22 cellular contexts compared by ENCODE assay signal in genomic region chr11:131423715-131424114, GRCh38. TPM values are rescaled to one million over a fixed set of nuclear protein-coding genes. Genes with fewer than 3 reads are reported as not detected.
DNase-seq lines count a peak whose midpoint lies in the region; ATAC-seq, FAIRE-seq and TF ChIP-seq lines count a peak whose summit lies in the region.
"Had no signal": no experiment of that assay in that cellular context is flagged by ENCODE, and none has a peak within 500 bp of the region (broad histone marks: within the 10 kb centered on the region; RNA-seq: fewer than 3 reads in every experiment).

No MANE protein-coding gene starts in this region.

- FAIRE-seq in small intestine (lab: Jason Lieb, UNC), result no peak

- no peak overlapping the region for H3K4me3 Mint-ChIP-seq in CD8-positive, alpha-beta T cell
- H3K4me3 Mint-ChIP-seq: mesothelial cell of epicardium; T-helper 1 cell treated with Interleukin-12 subunit alpha and Interleukin-12 subunit beta and Interleukin-4 antibody, amounts not matched to agents 30 μg/mL and 1 μg/mL, for 36 hours had no signal

- H3K9me3 ChIP-seq in hepatocyte (ENCODE audit: low read depth) (no peaks in the 10 kb centered on the region), small intestine (ENCODE audit: control insufficient read depth, low read depth) (no peaks in the 10 kb centered on the region)
- no peaks in the 10 kb centered on the region for H3K9me3 ChIP-seq in CD8-positive, alpha-beta T cell (ENCODE audit: low read length)
- H3K9me3 ChIP-seq: BLaER1 treated with 17β-estradiol and CSF1 and Interleukin-3, amounts not matched to agents 10 nM and 100 nM; gastroesophageal sphincter; neutrophil; right lobe of liver; testis had no signal

- H3K27ac ChIP-seq in hepatocyte (peak overlapping the region; percentile 85), small intestine (ENCODE audit: low read depth in 1 of 2, low read length in 1 of 2) (peak overlapping the region in 1 of 2 donors; percentile 52)
- no peak overlapping the region for H3K27ac ChIP-seq in CD8-positive, alpha-beta T cell (ENCODE audit: low read depth, low read length)
- H3K27ac ChIP-seq: BLaER1 treated with 17β-estradiol and CSF1 and Interleukin-3, amounts not matched to agents 10 nM and 100 nM; gastroesophageal sphincter; neutrophil; right lobe of liver; testis; WERI-Rb-1 had no signal

- DNase-seq in ELF-1 (ENCODE audit: low read depth, low spot score) (peak; percentile 77), NCI-H460 (ENCODE audit: extremely low read depth, low read depth) (peak; percentile 33), hepatocyte (ENCODE audit: low spot score) (peak; percentile 81), small intestine (peak; percentile 84), HPDE6-E6E7 (ENCODE audit: extremely low spot score) (no peak)
- DNase-seq in activated CD4-positive, CD25-positive, alpha-beta regulatory T cell (lab: John Stamatoyannopoulos, UW), result no peak
- no peak for DNase-seq in CD8-positive, alpha-beta T cell
- DNase-seq: activated CD8-positive, alpha-beta memory T cell treated with anti-CD3 and anti-CD28 coated beads for 24 hours; amniotic stem cell; DMS 273 treated with DMSO at 0.1 percent for 48 hours; KG1; NCI-H1417 treated with DMSO at 0.1 percent for 48 hours; right lobe of liver; testis; WERI-Rb-1 had no signal

- no peaks in the 10 kb centered on the region for H3K36me3 ChIP-seq in hepatocyte (replicated peaks; ENCODE audit: insufficient read depth, low read depth)
- no peaks in the 10 kb centered on the region for H3K36me3 ChIP-seq in small intestine (ENCODE audit: control insufficient read depth in 2 of 2, insufficient read depth in 2 of 2, low read length in 2 of 2)
- H3K36me3 ChIP-seq in CD8-positive, alpha-beta T cell (ENCODE audit: insufficient read depth, low read length), result no peaks in the 10 kb centered on the region
- H3K36me3 ChIP-seq: BLaER1 treated with 17β-estradiol and CSF1 and Interleukin-3, amounts not matched to agents 10 nM and 100 nM; gastroesophageal sphincter; neutrophil; right lobe of liver; WERI-Rb-1 had no signal

- H3K27me3 Mint-ChIP-seq in CD8-positive, alpha-beta T cell (ENCODE audit: low read depth), result no peaks in the 10 kb centered on the region

- H2AFZ ChIP-seq in hepatocyte, result no peak overlapping the region

- H3K9me3 Mint-ChIP-seq in CD8-positive, alpha-beta T cell, result peaks cover 2% of the 10 kb centered on the region
- H3K9me3 Mint-ChIP-seq: mesothelial cell of epicardium; T-helper 1 cell treated with Interleukin-12 subunit alpha and Interleukin-12 subunit beta and Interleukin-4 antibody, amounts not matched to agents 30 μg/mL and 1 μg/mL, for 36 hours had no signal

- WGBS in hepatocyte (ENCODE audit: low lambda C conversion rate, missing lambda C conversion rate), result 36% methylated on average over 4 of the region's 4 CpGs
- 17 to 40% (median 19%) methylated on average over 4 of the region's 4 CpGs for WGBS in small intestine, 3 donors

- no peak overlapping the region for H3K27ac Mint-ChIP-seq in CD8-positive, alpha-beta T cell
- H3K27ac Mint-ChIP-seq: mesothelial cell of epicardium; T-helper 1 cell treated with Interleukin-12 subunit alpha and Interleukin-12 subunit beta and Interleukin-4 antibody, amounts not matched to agents 30 μg/mL and 1 μg/mL, for 36 hours had no signal

- no peaks in the 10 kb centered on the region for H3K4me1 ChIP-seq in hepatocyte (ENCODE audit: insufficient read depth)
- no peaks in the 10 kb centered on the region for H3K4me1 ChIP-seq in small intestine (ENCODE audit: control insufficient read depth in 2 of 2, insufficient read depth in 1 of 2, low read depth in 1 of 2, low read length in 1 of 2)
- no peaks in the 10 kb centered on the region for H3K4me1 ChIP-seq in CD8-positive, alpha-beta T cell (ENCODE audit: insufficient read depth, low read length)
- H3K4me1 ChIP-seq: BLaER1 treated with 17β-estradiol and CSF1 and Interleukin-3, amounts not matched to agents 10 nM and 100 nM; gastroesophageal sphincter; right lobe of liver; testis had no signal

- H3K4me1 Mint-ChIP-seq in CD8-positive, alpha-beta T cell (ENCODE audit: low read depth), result no peaks in the 10 kb centered on the region

- TF ChIP-seq CTCF in hepatocyte (IDR thresholded peaks at IDR 0.05; ENCODE audit: poor library complexity), result no peak
- no peak for TF ChIP-seq CTCF in CD8-positive, alpha-beta T cell (IDR thresholded peaks at IDR 0.05)

- H3K79me2 ChIP-seq in hepatocyte, result no peaks in the 10 kb centered on the region

- intact Hi-C loops in CD8-positive, alpha-beta T cell (cut with DNase I, micrococcal nuclease), result no loop called here

- H3K9me2 ChIP-seq in hepatocyte (replicated peaks; ENCODE audit: insufficient read depth), result no peaks in the 10 kb centered on the region

- no peak overlapping the region for H3K4me2 ChIP-seq in hepatocyte
- H3K4me2 ChIP-seq: BLaER1 treated with 17β-estradiol and CSF1 and Interleukin-3, amounts not matched to agents 10 nM and 100 nM had no signal

- POLR2A ChIA-PET in CD8-positive, alpha-beta T cell (lab: Charles Lee), result no interaction called here

- H3K4me3 ChIP-seq in hepatocyte (no peak overlapping the region), small intestine (ENCODE audit: low read depth in 1 of 2, low read length in 2 of 2) (no peak overlapping the region)
- no peak overlapping the region for H3K4me3 ChIP-seq in CD8-positive, alpha-beta T cell (ENCODE audit: low read depth, low read length)
- H3K4me3 ChIP-seq: BLaER1 treated with 17β-estradiol and CSF1 and Interleukin-3, amounts not matched to agents 10 nM and 100 nM; gastroesophageal sphincter; right lobe of liver; testis had no signal

- H3K27me3 ChIP-seq in hepatocyte, result no peaks in the 10 kb centered on the region
- H3K27me3 ChIP-seq in small intestine (ENCODE audit: control insufficient read depth in 2 of 2, insufficient read depth in 2 of 2, low read length in 2 of 2), result peaks cover 0 to 1% of the 10 kb centered on the region in 2 donors
- H3K27me3 ChIP-seq in CD8-positive, alpha-beta T cell (ENCODE audit: insufficient read depth, low read length), result no peaks in the 10 kb centered on the region
- H3K27me3 ChIP-seq: BLaER1 treated with 17β-estradiol and CSF1 and Interleukin-3, amounts not matched to agents 10 nM and 100 nM; gastroesophageal sphincter; right lobe of liver; testis had no signal

- no peak for ATAC-seq in GM19397 (IDR thresholded peaks at IDR 0.05; ENCODE audit: unreplicated experiment)
- no peak for ATAC-seq in CD8-positive, alpha-beta T cell
- ATAC-seq: gastroesophageal sphincter, right lobe of liver, Right ventricle myocardium inferior had no signal

- no peaks in the 10 kb centered on the region for H4K20me1 ChIP-seq in hepatocyte (ENCODE audit: insufficient read depth, poor library complexity, severe bottlenecking)
- H4K20me1 ChIP-seq: BLaER1 treated with 17β-estradiol and CSF1 and Interleukin-3, amounts not matched to agents 10 nM and 100 nM had no signal

- CTCF ChIA-PET in CD8-positive, alpha-beta T cell (lab: Charles Lee), result no interaction called here

- no peaks in the 10 kb centered on the region for H3K36me3 Mint-ChIP-seq in CD8-positive, alpha-beta T cell
- H3K36me3 Mint-ChIP-seq: mesothelial cell of epicardium had no signal

RNA-seq across cellular contexts. Expression of gene NTM, which starts 53.3 kb away (rescaled TPM):
- 2.3 and 3.7 TPM in 2 replicates for total RNA-seq in NCI-H460 (2014; rRNA removed; shearing (Covaris generic))
- polyA plus RNA-seq in NCI-H460 (2014; cell fraction: nucleus; rRNA removed), result 0.26 and 0.74 TPM in 2 replicates
- total RNA-seq in hepatocyte, result 2.2 and 4.9 TPM in 2 replicates
- polyA plus RNA-seq in hepatocyte, result 2.2 and 3.7 TPM in 2 replicates
- 1 to 10 TPM in 1 of 3 donors, under 1 TPM in 1, not detected in 1; 0.94 to 1.4 TPM for polyA plus RNA-seq in small intestine
- not detected for total RNA-seq in CD8-positive, alpha-beta T cell

Comparison
In these comparisons a context has a peak if more than half of its experiments do, and no peak if none do; other contexts are left out.
1. DNase-seq: peak in ELF-1 (single experiment), NCI-H460 (single experiment), hepatocyte (single experiment) and small intestine (single experiment); none in activated CD4-positive, CD25-positive, alpha-beta regulatory T cell (0 of 4), CD8-positive, alpha-beta T cell (0 of 7) and HPDE6-E6E7 (single experiment).